In the genomic region with DNA sequence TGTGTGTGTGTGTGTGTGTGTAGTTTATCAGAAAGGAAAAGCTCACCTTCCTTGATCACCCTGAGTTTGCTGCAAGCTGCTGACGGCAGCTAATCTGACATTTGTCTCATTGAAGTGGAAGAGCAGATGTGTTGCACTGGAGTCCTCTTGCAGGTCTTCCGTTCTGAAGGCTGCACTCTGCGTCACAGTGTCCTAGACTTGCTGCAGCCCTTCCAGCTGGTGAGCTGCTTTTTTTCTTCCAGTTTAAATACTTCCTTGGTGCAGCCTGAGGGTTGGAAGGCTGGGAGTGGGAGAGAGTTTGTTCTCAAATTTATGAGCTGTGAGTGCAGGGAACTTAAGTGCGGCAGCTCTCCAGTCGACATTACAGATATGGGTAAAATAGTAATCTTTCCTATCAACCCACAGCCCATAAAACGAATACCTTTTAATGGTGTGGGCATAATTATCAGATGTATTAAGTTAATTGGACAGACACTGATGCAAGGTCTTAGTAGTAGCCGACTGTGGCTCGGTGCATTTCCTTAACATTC, we compare ENCODE assay signal across 1 cellular context.
TF ChIP-seq lines count a peak whose summit lies in the region.

No MANE protein-coding gene starts in this region.

TF ChIP-seq in HEK293, 187 proteins besides CTCF, POLR2A, EP300 and RAD21:
- TF ChIP-seq, protein P1, sequence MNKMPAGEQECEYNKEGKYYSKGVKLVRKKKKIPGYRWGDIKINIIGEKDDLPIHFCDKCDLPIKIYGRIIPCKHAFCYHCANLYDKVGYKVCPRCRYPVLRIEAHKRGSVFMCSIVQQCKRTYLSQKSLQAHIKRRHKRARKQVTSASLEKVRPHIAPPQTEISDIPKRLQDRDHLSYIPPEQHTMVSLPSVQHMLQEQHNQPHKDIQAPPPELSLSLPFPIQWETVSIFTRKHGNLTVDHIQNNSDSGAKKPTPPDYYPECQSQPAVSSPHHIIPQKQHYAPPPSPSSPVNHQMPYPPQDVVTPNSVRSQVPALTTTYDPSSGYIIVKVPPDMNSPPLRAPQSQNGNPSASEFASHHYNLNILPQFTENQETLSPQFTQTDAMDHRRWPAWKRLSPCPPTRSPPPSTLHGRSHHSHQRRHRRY (tag by site-specific recombination; IDR thresholded peaks at IDR 0.05), result no peak
- TF ChIP-seq TCF7L2 (IDR thresholded peaks at IDR 0.05; ENCODE audit: borderline replicate concordance, low read depth, low read length), result peak; percentile 30; the same call in 1 of the 2 replicates
- TF ChIP-seq ZNF114 (tag by site-specific recombination; IDR thresholded peaks at IDR 0.05), result no peak
- no peak for TF ChIP-seq ZBTB17 (tag by site-specific recombination; IDR thresholded peaks at IDR 0.05)
- TF ChIP-seq MZF1 (tag by site-specific recombination; IDR thresholded peaks at IDR 0.05; ENCODE audit: borderline replicate concordance), result no peak
- no peak for TF ChIP-seq ZBTB21 (tag by site-specific recombination; IDR thresholded peaks at IDR 0.05)
- no peak for TF ChIP-seq ZNF785 (tag by site-specific recombination; IDR thresholded peaks at IDR 0.05)
- peak; percentile 89 for TF ChIP-seq TRIM28 (IDR thresholded peaks at IDR 0.05; ENCODE audit: borderline replicate concordance, low read length)
- TF ChIP-seq ZNF335 (tag by site-specific recombination; conservative IDR thresholded peaks at IDR 0.05), result no peak
- no peak for TF ChIP-seq GLI2 (tag by site-specific recombination; IDR thresholded peaks at IDR 0.05; ENCODE audit: borderline replicate concordance, low read depth)
- TF ChIP-seq ZNF654 (tag by site-specific recombination; IDR thresholded peaks at IDR 0.05; ENCODE audit: low read depth), result no peak
- no peak for TF ChIP-seq ZNF112 (tag by site-specific recombination; IDR thresholded peaks at IDR 0.05)
- TF ChIP-seq SP7 (tag by site-specific recombination; IDR thresholded peaks at IDR 0.05), result no peak
- TF ChIP-seq ZFHX2 (tag by site-specific recombination; conservative IDR thresholded peaks at IDR 0.05), result no peak
- TF ChIP-seq ZNF610 (tag by site-specific recombination; IDR thresholded peaks at IDR 0.05; ENCODE audit: borderline replicate concordance), result no peak
- TF ChIP-seq SCRT2 (tag by site-specific recombination; IDR thresholded peaks at IDR 0.05), result no peak
